Comparison of ENCODE assay signal across 30 cellular contexts in genomic region chr11:64624869-64625481, GRCh38. TPM values are rescaled to one million over a fixed set of nuclear protein-coding genes. Genes with fewer than 3 reads are reported as not detected.
A peak's percentile ranks its signal among the peaks of the same experiment; 100 is the strongest.
DNase-seq lines count a peak whose midpoint lies in the region; ATAC-seq, FAIRE-seq and TF ChIP-seq lines count a peak whose summit lies in the region.
"Had no signal": no experiment of that assay in that cellular context is flagged by ENCODE, and none has a peak within 500 bp of the region (broad histone marks: within the 10 kb centered on the region; RNA-seq: fewer than 3 reads in every experiment).

No MANE protein-coding gene starts in this region.

- no peak for TF ChIP-seq RAD21 in HepG2 (CRISPR knock-in tag; IDR thresholded peaks at IDR 0.05)

- TF ChIP-seq POLR2A in HepG2 (IDR thresholded peaks at IDR 0.05; ENCODE audit: insufficient read depth in 1 of 2, low read depth in 2 of 2, low read length in 2 of 2) (no peak), right lobe of liver (IDR thresholded peaks at IDR 0.05) (no peak), uterus (IDR thresholded peaks at IDR 0.05) (no peak)

- no peak for TF ChIP-seq EP300 in HepG2 (IDR thresholded peaks at IDR 0.05; ENCODE audit: low read depth in 2 of 2, low read length in 2 of 2)
- TF ChIP-seq EP300 in HepG2 (CRISPR knock-in tag; IDR thresholded peaks at IDR 0.05; ENCODE audit: borderline replicate concordance): no peak

- H3K4me3 ChIP-seq in HepG2 (replicated peaks in 1 of 3; ENCODE audit: insufficient read depth in 1 of 3, low read depth in 2 of 3, low read length in 3 of 3) (no peak overlapping the region), right lobe of liver (no peak overlapping the region), uterus (no peak overlapping the region)
- H3K4me3 ChIP-seq: heart right ventricle, PC-9, SK-N-MC, skin epidermis, thoracic aorta had no signal

- H3K27me3 ChIP-seq in HepG2 (ENCODE audit: control insufficient read depth in 1 of 2, insufficient read depth in 2 of 2, low read length in 2 of 2) (peaks cover 2 to 51% of the 10 kb centered on the region in 2 experiments; a peak in 4 of 5 replicates), right lobe of liver (no peaks in the 10 kb centered on the region), uterus (no peaks in the 10 kb centered on the region)

- CTCF ChIA-PET in HepG2 (lab: Yijun Ruan, JAX; ENCODE audit: low intra/inter-chr PET ratio, low total read pairs): no interaction called here

- no peak overlapping the region for H3K4me2 ChIP-seq in HepG2 (ENCODE audit: low read depth, low read length)
- H3K4me2 ChIP-seq: PC-9 had no signal

- DNase-seq in HepG2 (ENCODE audit: low spot score) (no peak), right lobe of liver (no peak), OCI-M1 (lab: John Stamatoyannopoulos, UW) (peak; percentile 92), uterus (no peak), A172 (ENCODE audit: low spot score) (no peak), putamen (ENCODE audit: low spot score) (no peak)
- no peak for DNase-seq in effector memory CD8-positive, alpha-beta T cell
- DNase-seq: 8988T; activated CD4-positive, alpha-beta memory T cell treated with anti-CD3 and anti-CD28 coated beads for 36 hours; activated naive CD4-positive, alpha-beta T cell treated with anti-CD3 and anti-CD28 coated beads for 36 hours; activated T-cell treated with anti-CD3 and anti-CD28 coated beads, Interleukin-2, amount 50 U/mL, for 24 hours; H9; heart right ventricle; IMR-90; mammary epithelial cell; natural killer cell; NCI-H1105 treated with DMSO at 0.1 percent for 48 hours; NCI-H524 treated with DMSO at 0.1 percent for 48 hours; PC-9; stimulated activated CD4-positive, alpha-beta T cell treated with anti-CD3 and anti-CD28 coated beads, Interleukin-4, amount 100 ng/mL, for 24 hours had no signal

- H3K36me3 ChIP-seq in HepG2 (replicated peaks in 1 of 2; ENCODE audit: control insufficient read depth in 1 of 2, insufficient read depth in 2 of 2, low read length in 2 of 2) (no peaks in the 10 kb centered on the region), right lobe of liver (no peaks in the 10 kb centered on the region), uterus (no peaks in the 10 kb centered on the region)
- H3K36me3 ChIP-seq: heart right ventricle had no signal

- H3K27ac Mint-ChIP-seq in effector memory CD8-positive, alpha-beta T cell: no peak overlapping the region
- H3K27ac Mint-ChIP-seq: activated CD4-positive, alpha-beta memory T cell treated with anti-CD3 and anti-CD28 coated beads for 36 hours; activated naive CD4-positive, alpha-beta T cell treated with anti-CD3 and anti-CD28 coated beads for 36 hours; activated T-cell treated with anti-CD3 and anti-CD28 coated beads, Interleukin-2, amount 50 U/mL, for 24 hours; natural killer cell had no signal

- H3K27me3 Mint-ChIP-seq in effector memory CD8-positive, alpha-beta T cell: no peaks in the 10 kb centered on the region
- H3K27me3 Mint-ChIP-seq: activated CD4-positive, alpha-beta memory T cell treated with anti-CD3 and anti-CD28 coated beads for 36 hours; activated T-cell treated with anti-CD3 and anti-CD28 coated beads, Interleukin-2, amount 50 U/mL, for 24 hours had no signal

- FAIRE-seq in HepG2 (lab: Jason Lieb, UNC): no peak
- FAIRE-seq: astrocyte, islet of Langerhans had no signal

- TF ChIP-seq CTCF in HepG2 (CRISPR knock-in tag; IDR thresholded peaks at IDR 0.05) (no peak), right lobe of liver (IDR thresholded peaks at IDR 0.05) (no peak), uterus (IDR thresholded peaks at IDR 0.05) (no peak)

- no peak overlapping the region for H3K9ac ChIP-seq in HepG2 (ENCODE audit: insufficient read depth, low read depth, low read length)

- H3K4me1 ChIP-seq in HepG2 (ENCODE audit: insufficient read depth, low read length) (peaks cover 16% of the 10 kb centered on the region), right lobe of liver (peaks cover 0 to 11% (median 0%) of the 10 kb centered on the region in 4 donors), uterus (peaks cover 0 to 12% of the 10 kb centered on the region in 2 donors)

- POLR2A ChIA-PET in HepG2 (lab: Yijun Ruan, JAX): no interaction called here

- H3K9me3 Mint-ChIP-seq in effector memory CD8-positive, alpha-beta T cell: no peaks in the 10 kb centered on the region
- H3K9me3 Mint-ChIP-seq: activated CD4-positive, alpha-beta memory T cell treated with anti-CD3 and anti-CD28 coated beads for 36 hours; activated naive CD4-positive, alpha-beta T cell treated with anti-CD3 and anti-CD28 coated beads for 36 hours; activated T-cell treated with anti-CD3 and anti-CD28 coated beads, Interleukin-2, amount 50 U/mL, for 24 hours; natural killer cell had no signal

- intact Hi-C loops in HepG2 (cut with micrococcal nuclease; ENCODE audit: unreplicated experiment) (no loop called here), right lobe of liver (cut with DNase I) (no loop called here), uterus (cut with DNase I; ENCODE audit: low total_unique reads) (no loop called here)

- H2AFZ ChIP-seq in HepG2 (ENCODE audit: low read length): no peak overlapping the region
- H2AFZ ChIP-seq: PC-9 had no signal

- no peaks in the 10 kb centered on the region for H3K4me1 Mint-ChIP-seq in effector memory CD8-positive, alpha-beta T cell (ENCODE audit: low read depth in 2 of 2)

- ATAC-seq in HepG2 (no peak), right lobe of liver (no peak), GM18868 (IDR thresholded peaks at IDR 0.05; ENCODE audit: unreplicated experiment) (no peak)
- peak; percentile 21 for ATAC-seq in effector memory CD8-positive, alpha-beta T cell (replicated peaks)
- ATAC-seq: heart right ventricle had no signal

- no peak overlapping the region for H3K4me3 Mint-ChIP-seq in effector memory CD8-positive, alpha-beta T cell
- H3K4me3 Mint-ChIP-seq: activated CD4-positive, alpha-beta memory T cell treated with anti-CD3 and anti-CD28 coated beads for 36 hours; activated naive CD4-positive, alpha-beta T cell treated with anti-CD3 and anti-CD28 coated beads for 36 hours; activated T-cell treated with anti-CD3 and anti-CD28 coated beads, Interleukin-2, amount 50 U/mL, for 24 hours; H9; natural killer cell had no signal

- BruUV-seq in HepG2 (replicated peaks; lab: Mats Ljungman, UMichigan): no TSS peak

- H3K9me3 ChIP-seq in HepG2 (ENCODE audit: low read length): no peaks in the 10 kb centered on the region
- H3K9me3 ChIP-seq in right lobe of liver: no peaks in the 10 kb centered on the region
- no peaks in the 10 kb centered on the region for H3K9me3 ChIP-seq in uterus
- H3K9me3 ChIP-seq: heart right ventricle, thoracic aorta had no signal

- H3K27ac ChIP-seq in HepG2 (ENCODE audit: extremely low read length, insufficient read depth, low read length): no peak overlapping the region
- no peak overlapping the region for H3K27ac ChIP-seq in right lobe of liver
- no peak overlapping the region for H3K27ac ChIP-seq in uterus
- H3K27ac ChIP-seq: C4-2B, PC-9, SK-N-MC, skin epidermis, thoracic aorta had no signal

- in situ Hi-C loops in HepG2 (cut with HindIII; ENCODE audit: extremely low pct_ligation_motif_present, low pct_unique_long_range_greater_than_20kb): no loop called here

- WGBS in HepG2 (ENCODE audit: low lambda C conversion rate): 39% methylated on average over 3 of the region's 4 CpGs
- 36% methylated on average over 4 of the region's 4 CpGs for WGBS in right lobe of liver (ENCODE audit: insufficient coverage, low coverage, low lambda C conversion rate, missing lambda C conversion rate)

- H3K79me2 ChIP-seq in HepG2 (ENCODE audit: insufficient read depth, low read length): no peaks in the 10 kb centered on the region

- no peaks in the 10 kb centered on the region for H3K36me3 Mint-ChIP-seq in effector memory CD8-positive, alpha-beta T cell (ENCODE audit: insufficient read depth)
- H3K36me3 Mint-ChIP-seq: activated CD4-positive, alpha-beta memory T cell treated with anti-CD3 and anti-CD28 coated beads for 36 hours; natural killer cell had no signal

- no peaks in the 10 kb centered on the region for H4K20me1 ChIP-seq in HepG2 (ENCODE audit: insufficient read depth, low read length)

TF ChIP-seq in HepG2, 621 proteins besides CTCF, POLR2A, EP300 and RAD21 (continues in another document):
- TF ChIP-seq ZNF362 (CRISPR knock-in tag; IDR thresholded peaks at IDR 0.05; ENCODE audit: borderline replicate concordance): no peak
- TF ChIP-seq ZNF766 (CRISPR knock-in tag; IDR thresholded peaks at IDR 0.05; ENCODE audit: borderline replicate concordance): no peak

RNA-seq across cellular contexts. Expression of gene SLC22A12, which starts 34.0 kb away (rescaled TPM):
- total RNA-seq in HepG2 (2016; rRNA removed; fragmentation: Illumina TruSeq; extraction: Trizol) (not detected in 2 replicates), right lobe of liver (under 1 TPM in 3 of 6 experiments, not detected in 3; 0.22 to 0.80 (median 0.74) TPM), uterus (not detected)
- not detected in 2 replicates for total RNA-seq in HepG2 (2016; cell fraction: cytosol; rRNA removed; fragmentation: Illumina TruSeq; extraction: Trizol; ENCODE audit: low read depth)
- not detected in 2 replicates for total RNA-seq in HepG2 (2016; cell fraction: insoluble cytoplasmic fraction; rRNA removed; fragmentation: Illumina TruSeq; extraction: Trizol)
- not detected in 2 replicates for total RNA-seq in HepG2 (2016; cell fraction: membrane; rRNA removed; fragmentation: Illumina TruSeq; extraction: Trizol)
- not detected in 2 replicates for total RNA-seq in HepG2 (2016; cell fraction: nucleus; rRNA removed; fragmentation: Illumina TruSeq; extraction: Trizol)
- polyA plus RNA-seq in HepG2 (2011; rRNA removed): not detected in 2 replicates
- not detected in 2 replicates for polyA plus RNA-seq in HepG2 (2011; cell fraction: cytosol; rRNA removed)
- polyA plus RNA-seq in HepG2 (2011; cell fraction: nucleus; rRNA removed): not detected in 2 replicates
- not detected in 2 replicates for polyA plus RNA-seq in HepG2 (2012)
- not detected in 2 replicates for polyA plus RNA-seq in HepG2 (2016; cell fraction: cytosol; fragmentation: Illumina TruSeq; extraction: Trizol; ENCODE audit: low read depth)
- not detected in 2 replicates for polyA plus RNA-seq in HepG2 (2016; cell fraction: insoluble cytoplasmic fraction; fragmentation: Illumina TruSeq; extraction: Trizol; ENCODE audit: low read depth)
- polyA plus RNA-seq in HepG2 (2016; cell fraction: membrane; fragmentation: Illumina TruSeq; extraction: Trizol; ENCODE audit: low read depth): not detected in 2 replicates
- not detected in 2 replicates for polyA plus RNA-seq in HepG2 (2016; cell fraction: nucleus; fragmentation: Illumina TruSeq; extraction: Trizol; ENCODE audit: insufficient read depth, low read depth)
- not detected in 2 replicates for polyA minus RNA-seq in HepG2 (2011; rRNA and poly(A)+ RNA removed; ENCODE audit: low replicate concordance)
- not detected in 2 replicates for polyA minus RNA-seq in HepG2 (2011; cell fraction: cytosol; rRNA and poly(A)+ RNA removed)
- polyA minus RNA-seq in HepG2 (2011; cell fraction: nucleus; rRNA and poly(A)+ RNA removed): not detected in 2 replicates
- total RNA-seq in A172 (2014; rRNA removed; shearing (Covaris generic)): not detected in 2 replicates
- total RNA-seq: activated CD4-positive, alpha-beta memory T cell treated with anti-CD3 and anti-CD28 coated beads for 36 hours; activated naive CD4-positive, alpha-beta T cell treated with anti-CD3 and anti-CD28 coated beads for 36 hours; astrocyte; cerebellum; fibroblast of lung; H9; heart right ventricle; IMR-90; mammary epithelial cell; natural killer cell; PC-9; posterior vena cava; thoracic aorta had no signal
- polyA plus RNA-seq: fibroblast of lung, heart right ventricle, IMR-90, mammary epithelial cell had no signal
